Comparison of ENCODE assay signal across 30 cellular contexts in the genomic region with DNA sequence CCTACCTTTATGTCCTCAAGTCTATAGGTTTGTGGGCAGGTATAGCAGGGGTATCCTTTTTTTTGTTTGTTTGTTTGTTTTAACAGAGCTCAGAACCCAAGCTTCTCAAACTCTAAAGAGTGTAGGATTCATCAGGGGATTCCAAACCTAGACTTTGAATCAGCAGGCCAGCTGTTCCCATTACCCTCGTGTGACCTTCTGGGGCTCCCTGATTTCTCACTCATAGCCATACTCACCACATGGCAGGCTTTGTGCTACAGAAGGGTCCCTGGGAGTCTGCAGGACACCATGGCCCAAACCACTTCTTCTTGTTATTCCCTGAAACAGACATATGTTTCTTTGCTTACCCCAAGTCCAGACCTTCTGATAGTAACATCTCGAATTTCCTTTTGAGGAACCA.
"Had no signal": no experiment of that assay in that cellular context is flagged by ENCODE, and none has a peak within 500 bp of the region (broad histone marks: within the 10 kb centered on the region; RNA-seq: fewer than 3 reads in every experiment).

No MANE protein-coding gene starts in this region.

- H3K4me1 ChIP-seq: esophagus squamous epithelium, heart right ventricle, psoas muscle, sigmoid colon, tibial nerve, upper lobe of right lung, uterus had no signal

- H3K36me3 ChIP-seq: esophagus squamous epithelium, heart right ventricle, ovary, sigmoid colon, thoracic aorta, tibial nerve, upper lobe of right lung, uterus had no signal

- FAIRE-seq: endometrium, small intestine had no signal

- H3K27ac Mint-ChIP-seq: effector memory CD8-positive, alpha-beta T cell; immature natural killer cell; memory B cell; naive thymus-derived CD4-positive, alpha-beta T cell; nephron had no signal

- H3K4me3 ChIP-seq: esophagus squamous epithelium, heart right ventricle, lung, ovary, psoas muscle, sigmoid colon, thoracic aorta, tibial nerve, upper lobe of right lung, uterus had no signal

- ATAC-seq: effector memory CD8-positive, alpha-beta T cell; heart right ventricle; naive thymus-derived CD4-positive, alpha-beta T cell; psoas muscle; right cardiac atrium; upper lobe of right lung had no signal

- H3K9me3 ChIP-seq: esophagus squamous epithelium, heart right ventricle, ovary, psoas muscle, sigmoid colon, thoracic aorta, tibial nerve, upper lobe of right lung, uterus had no signal

- H3K27ac ChIP-seq: esophagus squamous epithelium, heart right ventricle, ovary, psoas muscle, sigmoid colon, thoracic aorta, tibial nerve, upper lobe of right lung, uterus had no signal

- H3K4me3 Mint-ChIP-seq: effector memory CD8-positive, alpha-beta T cell; immature natural killer cell; memory B cell; naive thymus-derived CD4-positive, alpha-beta T cell; nephron had no signal

- H3K36me3 Mint-ChIP-seq: immature natural killer cell; memory B cell; naive thymus-derived CD4-positive, alpha-beta T cell had no signal

- H3K27me3 ChIP-seq: ovary, sigmoid colon, tibial nerve, upper lobe of right lung, uterus had no signal

- DNase-seq: cerebellar nuclear complex; cortex of kidney; effector memory CD8-positive, alpha-beta T cell; erythroblast; esophagus squamous epithelium; foreskin melanocyte; glutamatergic neuron; heart right ventricle; hypothalamus; immature natural killer cell; islet precursor cell; naive thymus-derived CD4-positive, alpha-beta T cell; nucleus accumbens; ovary; posterior cingulate gyrus; psoas muscle; right cardiac atrium; sigmoid colon; small intestine; stimulated activated CD4-positive, alpha-beta T cell treated with anti-CD3 and anti-CD28 coated beads, Interleukin-15, amount 100 ng/mL, for 24 hours; stimulated activated CD4-positive, alpha-beta T cell treated with anti-CD3 and anti-CD28 coated beads, Interleukin-2, amount 100 ng/mL, for 48 hours; stimulated activated naive CD4-positive, alpha-beta T cell treated with Interleukin-2 at 50 U/mL for 16 hours; upper lobe of right lung; uterus had no signal

- H3K9me3 Mint-ChIP-seq: effector memory CD8-positive, alpha-beta T cell; immature natural killer cell; memory B cell; naive thymus-derived CD4-positive, alpha-beta T cell; nephron had no signal

- H3K4me1 Mint-ChIP-seq: immature natural killer cell, nephron had no signal
